1 cellular context compared by ENCODE assay signal in genomic region chr18:61901334-61901986, GRCh38.
TF ChIP-seq lines count a peak whose summit lies in the region.

No MANE protein-coding gene starts in this region.

TF ChIP-seq in GM12878, 131 proteins besides CTCF, POLR2A, EP300 and RAD21 (continued from another document):
- TF ChIP-seq WRNIP1 (IDR thresholded peaks at IDR 0.05; ENCODE audit: borderline replicate concordance, low read depth, low read length) (0 out of 2 replicates have a peak, but pooled peaks have one; percentile 74), BHLHE40 (IDR thresholded peaks at IDR 0.05; ENCODE audit: borderline replicate concordance in 1 of 2, low read depth in 2 of 2, low read length in 1 of 2) (no peak), IRF4 (IDR thresholded peaks at IDR 0.05; ENCODE audit: low read depth, low read length) (0 out of 2 replicates have a peak, but pooled peaks have one; percentile 33), IRF3 (IDR thresholded peaks at IDR 0.05) (no peak), NFXL1 (IDR thresholded peaks at IDR 0.05; ENCODE audit: borderline replicate concordance) (no peak), SMAD1 (IDR thresholded peaks at IDR 0.05; ENCODE audit: low read depth, partially characterized antibody) (no peak), CREM (IDR thresholded peaks at IDR 0.05; ENCODE audit: low read depth) (no peak), KLF5 (IDR thresholded peaks at IDR 0.05; ENCODE audit: partially characterized antibody) (no peak), HDAC2 (IDR thresholded peaks at IDR 0.05) (no peak), JUND (IDR thresholded peaks at IDR 0.05; ENCODE audit: low read depth, low read length) (no peak)
